23 cellular contexts compared by ENCODE assay signal in the genomic region with DNA sequence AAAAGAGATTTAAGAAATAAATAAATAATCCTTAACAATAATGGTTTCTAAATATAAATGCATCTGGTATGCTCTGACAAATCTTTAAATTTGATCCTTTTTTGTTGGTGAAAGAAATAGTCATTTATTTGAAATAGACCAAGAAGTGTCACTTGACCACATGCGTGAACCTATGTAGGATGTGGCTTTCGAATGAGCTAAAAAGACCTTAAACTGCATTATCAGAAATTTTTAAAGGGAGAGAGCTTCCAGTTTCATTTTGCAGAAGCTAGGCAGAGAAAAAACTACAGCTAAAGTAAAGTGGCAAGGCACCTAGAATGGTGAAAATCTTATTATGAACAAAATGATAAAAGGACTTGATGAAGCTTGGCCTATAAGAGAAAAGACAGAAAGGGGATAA.
DNase-seq lines count a peak whose midpoint lies in the region; ATAC-seq and TF ChIP-seq lines count a peak whose summit lies in the region.
"Had no signal": no experiment of that assay in that cellular context is flagged by ENCODE, and none has a peak within 500 bp of the region (broad histone marks: within the 10 kb centered on the region; RNA-seq: fewer than 3 reads in every experiment).

No MANE protein-coding gene starts in this region.

- peak; percentile 60 for ATAC-seq in HG02610 (IDR thresholded peaks at IDR 0.05; ENCODE audit: unreplicated experiment)
- peak; percentile 58 for ATAC-seq in activated CD8-positive, alpha-beta T cell treated with anti-CD3 and anti-CD28 coated beads for 36 hours
- peak; percentile 56 for ATAC-seq in stimulated activated naive CD8-positive, alpha-beta T cell treated with anti-CD3 and anti-CD28 coated beads, Interleukin-15, amount 100 ng/mL, for 72 hours
- ATAC-seq in HG02970 (IDR thresholded peaks at IDR 0.05; ENCODE audit: low FRiP score, unreplicated experiment): no peak
- ATAC-seq in left ventricle myocardium superior: no peak
- ATAC-seq: stimulated activated memory B cell treated with anti-CD40 and anti-IgM and Interleukin-4, amounts not matched to agents 10 μg/mL and 1 μg/mL and 100 μg/mL, for 72 hours had no signal

- no peak for TF ChIP-seq CTCF in activated CD8-positive, alpha-beta T cell treated with anti-CD3 and anti-CD28 coated beads for 36 hours (IDR thresholded peaks at IDR 0.05)

- H3K4me3 Mint-ChIP-seq in activated CD8-positive, alpha-beta T cell treated with anti-CD3 and anti-CD28 coated beads for 36 hours: no peak overlapping the region
- no peak overlapping the region for H3K4me3 Mint-ChIP-seq in stimulated activated naive CD8-positive, alpha-beta T cell treated with anti-CD3 and anti-CD28 coated beads, Interleukin-15, amount 100 ng/mL, for 72 hours
- H3K4me3 Mint-ChIP-seq: naive B cell; stimulated activated memory B cell treated with anti-CD40 and anti-IgM and Interleukin-4, amounts not matched to agents 10 μg/mL and 1 μg/mL and 100 μg/mL, for 72 hours had no signal

- no peaks in the 10 kb centered on the region for H3K9me3 Mint-ChIP-seq in activated CD8-positive, alpha-beta T cell treated with anti-CD3 and anti-CD28 coated beads for 36 hours
- no peaks in the 10 kb centered on the region for H3K9me3 Mint-ChIP-seq in stimulated activated naive CD8-positive, alpha-beta T cell treated with anti-CD3 and anti-CD28 coated beads, Interleukin-15, amount 100 ng/mL, for 72 hours
- H3K9me3 Mint-ChIP-seq: naive B cell; stimulated activated memory B cell treated with anti-CD40 and anti-IgM and Interleukin-4, amounts not matched to agents 10 μg/mL and 1 μg/mL and 100 μg/mL, for 72 hours had no signal

- H3K27me3 Mint-ChIP-seq in activated CD8-positive, alpha-beta T cell treated with anti-CD3 and anti-CD28 coated beads for 36 hours: no peaks in the 10 kb centered on the region
- H3K27me3 Mint-ChIP-seq in stimulated activated naive CD8-positive, alpha-beta T cell treated with anti-CD3 and anti-CD28 coated beads, Interleukin-15, amount 100 ng/mL, for 72 hours: no peaks in the 10 kb centered on the region
- H3K27me3 Mint-ChIP-seq: naive B cell; stimulated activated memory B cell treated with anti-CD40 and anti-IgM and Interleukin-4, amounts not matched to agents 10 μg/mL and 1 μg/mL and 100 μg/mL, for 72 hours had no signal

- H3K36me3 Mint-ChIP-seq in activated CD8-positive, alpha-beta T cell treated with anti-CD3 and anti-CD28 coated beads for 36 hours (ENCODE audit: low read depth): no peaks in the 10 kb centered on the region
- H3K36me3 Mint-ChIP-seq: naive B cell had no signal

- POLR2A ChIA-PET in activated CD8-positive, alpha-beta T cell treated with anti-CD3 and anti-CD28 coated beads for 36 hours (lab: Charles Lee): no interaction called here

- H3K4me1 Mint-ChIP-seq in activated CD8-positive, alpha-beta T cell treated with anti-CD3 and anti-CD28 coated beads for 36 hours (ENCODE audit: low read depth): peaks cover 10% of the 10 kb centered on the region
- H3K4me1 Mint-ChIP-seq in stimulated activated naive CD8-positive, alpha-beta T cell treated with anti-CD3 and anti-CD28 coated beads, Interleukin-15, amount 100 ng/mL, for 72 hours: peaks cover 5% of the 10 kb centered on the region
- H3K4me1 Mint-ChIP-seq: naive B cell; stimulated activated memory B cell treated with anti-CD40 and anti-IgM and Interleukin-4, amounts not matched to agents 10 μg/mL and 1 μg/mL and 100 μg/mL, for 72 hours had no signal

- CTCF ChIA-PET in activated CD8-positive, alpha-beta T cell treated with anti-CD3 and anti-CD28 coated beads for 36 hours (lab: Charles Lee): interaction anchor here (0.8 kb wide), 1 partner anchor 8 kb away, joined by 4 read pairs; no protein-coding TSS in a partner anchor

- intact Hi-C loops in activated CD8-positive, alpha-beta T cell treated with anti-CD3 and anti-CD28 coated beads for 36 hours (cut with micrococcal nuclease): no loop called here
- intact Hi-C loops in left ventricle myocardium superior (cut with micrococcal nuclease): no loop called here

- H3K27ac Mint-ChIP-seq in activated CD8-positive, alpha-beta T cell treated with anti-CD3 and anti-CD28 coated beads for 36 hours: peak overlapping the region; percentile 20
- H3K27ac Mint-ChIP-seq in stimulated activated naive CD8-positive, alpha-beta T cell treated with anti-CD3 and anti-CD28 coated beads, Interleukin-15, amount 100 ng/mL, for 72 hours: no peak overlapping the region
- H3K27ac Mint-ChIP-seq: activated T-helper 2 cell treated with anti-CD3 and anti-CD28 coated beads, Interferon-gamma antibody, Interleukin-2, Interleukin-4, amounts not matched to agents 10 μg/mL and 5 μg/mL and 100 μg/mL, durations not matched to agents 14 hours and 24 hours and 36 hours; stimulated activated memory B cell treated with anti-CD40 and anti-IgM and Interleukin-4, amounts not matched to agents 10 μg/mL and 1 μg/mL and 100 μg/mL, for 72 hours had no signal

- peak; percentile 5 for DNase-seq in stimulated activated CD8-positive, alpha-beta memory T cell treated with anti-CD3 and anti-CD28 coated beads, Interleukin-12 subunit alpha, Interleukin-12 subunit beta, amount 100 ng/mL, for 1 hour (ENCODE audit: low read depth)
- DNase-seq in stimulated activated CD8-positive, alpha-beta memory T cell treated with anti-CD3 and anti-CD28 coated beads, Interleukin-4, amount 100 ng/mL, for 48 hours: no peak
- peak; percentile 31 for DNase-seq in activated CD8-positive, alpha-beta T cell treated with anti-CD3 and anti-CD28 coated beads for 36 hours
- no peak for DNase-seq in stimulated activated naive CD8-positive, alpha-beta T cell treated with anti-CD3 and anti-CD28 coated beads, Interleukin-15, amount 100 ng/mL, for 72 hours
- DNase-seq in NCI-H2029 treated with DMSO at 0.1 percent for 48 hours (lab: John Stamatoyannopoulos, UW) (no peak), left ventricle myocardium superior (no peak)
- DNase-seq: activated CD4-positive, alpha-beta T cell treated with anti-CD3 and anti-CD28 coated beads for 48 hours; activated CD8-positive, alpha-beta memory T cell treated with anti-CD3 and anti-CD28 coated beads, Interleukin-2, amount 50 U/mL, for 48 hours; cerebellar nuclear complex; H7; head of caudate nucleus; Kasumi-1; naive B cell; NCI-H1694; NCI-H2171 treated with DMSO at 0.1 percent for 48 hours; NCI-H524 treated with DMSO at 0.1 percent for 48 hours; ovary; SK-N-SH; stimulated activated CD4-positive, alpha-beta T cell treated with anti-CD3 and anti-CD28 coated beads, Interleukin-2, amount 100 ng/mL, for 24 hours had no signal

Comparison
In these comparisons a context has a peak if more than half of its experiments do, and no peak if none do; other contexts are left out.
1. DNase-seq: peak in stimulated activated CD8-positive, alpha-beta memory T cell treated with anti-CD3 and anti-CD28 coated beads, Interleukin-12 subunit alpha, Interleukin-12 subunit beta, amount 100 ng/mL, for 1 hour (single experiment) and activated CD8-positive, alpha-beta T cell treated with anti-CD3 and anti-CD28 coated beads for 36 hours (single experiment); none in stimulated activated CD8-positive, alpha-beta memory T cell treated with anti-CD3 and anti-CD28 coated beads, Interleukin-4, amount 100 ng/mL, for 48 hours (single experiment), stimulated activated naive CD8-positive, alpha-beta T cell treated with anti-CD3 and anti-CD28 coated beads, Interleukin-15, amount 100 ng/mL, for 72 hours (0 of 2), NCI-H2029 treated with DMSO at 0.1 percent for 48 hours (single experiment) and left ventricle myocardium superior (single experiment).
2. ATAC-seq: peak in HG02610 (single experiment), activated CD8-positive, alpha-beta T cell treated with anti-CD3 and anti-CD28 coated beads for 36 hours (single experiment) and stimulated activated naive CD8-positive, alpha-beta T cell treated with anti-CD3 and anti-CD28 coated beads, Interleukin-15, amount 100 ng/mL, for 72 hours (single experiment); none in HG02970 (single experiment) and left ventricle myocardium superior (single experiment).